In the genomic region with DNA sequence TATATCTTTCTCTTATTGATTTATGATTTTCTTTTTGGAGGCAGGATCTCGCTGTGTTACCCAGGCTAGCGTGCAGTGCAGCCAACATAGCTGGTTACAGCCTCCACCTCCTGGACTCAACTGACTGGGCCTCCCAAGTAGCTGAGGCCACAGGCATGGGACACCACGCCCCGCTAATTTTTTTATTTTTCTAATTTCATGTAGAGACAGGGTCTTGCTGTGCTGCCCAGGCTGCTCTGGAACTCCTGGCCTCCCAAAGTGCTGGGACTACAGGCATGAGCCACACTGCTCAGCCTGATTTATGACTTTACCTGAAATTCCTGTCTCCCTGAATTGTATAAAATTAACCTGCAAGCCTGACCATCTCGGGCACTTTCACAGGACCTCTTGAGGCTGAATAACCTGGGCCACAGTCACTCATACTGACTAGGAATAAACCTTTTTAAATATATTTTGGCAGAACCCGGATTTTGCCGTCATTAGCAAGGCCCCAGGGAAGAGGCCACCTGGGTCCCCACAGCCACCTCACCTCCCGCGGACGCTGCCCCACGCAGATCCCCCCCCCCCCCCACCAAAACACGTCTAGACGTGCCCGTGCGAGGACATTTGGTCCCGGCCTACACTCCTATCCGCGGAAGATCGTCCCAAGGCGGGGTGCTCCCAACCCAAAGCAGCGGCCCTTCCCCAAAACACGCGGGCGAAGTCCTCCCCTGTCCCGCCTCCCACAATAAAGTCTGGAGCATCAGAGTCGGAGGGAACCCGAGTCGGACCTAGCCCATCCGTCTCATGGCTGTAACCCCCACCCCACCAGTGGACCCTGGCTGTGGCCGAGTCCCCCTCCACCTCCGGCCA, we compare ENCODE assay signal across 8 cellular contexts. TPM values are rescaled to one million over a fixed set of nuclear protein-coding genes. Genes with fewer than 3 reads are reported as not detected.
A peak's percentile ranks its signal among the peaks of the same experiment; 100 is the strongest.
DNase-seq lines count a peak whose midpoint lies in the region; ATAC-seq and TF ChIP-seq lines count a peak whose summit lies in the region.

No MANE protein-coding gene starts in this region.

- in situ Hi-C loops in Panc1 (cut with HindIII; ENCODE audit: low pct_unique_long_range_greater_than_20kb, low sequenced_read_pairs): no loop called here

- H3K4me1 ChIP-seq in Panc1 (ENCODE audit: control insufficient read depth, insufficient read depth, low read length) (no peaks in the 10 kb centered on the region), muscle layer of duodenum (ENCODE audit: control insufficient read depth in 1 of 2, insufficient read depth in 2 of 2, low read length in 2 of 2) (peaks cover 0 to 6% of the 10 kb centered on the region in 2 donors)

- H3K4me3 ChIP-seq in Panc1 (ENCODE audit: low read depth in 2 of 2, low read length in 2 of 2): peak overlapping the region; percentile 77 to 85
- peak overlapping the region; percentile 80 to 98 for H3K4me3 ChIP-seq in muscle layer of duodenum (ENCODE audit: low read depth in 1 of 2, low read length in 2 of 2)

- H3K27ac ChIP-seq in Panc1 (ENCODE audit: low read length) (peak overlapping the region; percentile 75), muscle layer of duodenum (ENCODE audit: low read length) (peak overlapping the region; percentile 80)

- no peaks in the 10 kb centered on the region for H3K27me3 Mint-ChIP-seq in activated CD4-positive, alpha-beta T cell treated with anti-CD3 and anti-CD28 coated beads for 36 hours
- H3K27me3 Mint-ChIP-seq in endothelial cell (ENCODE audit: unreplicated experiment): no peaks in the 10 kb centered on the region

- no peak for ATAC-seq in activated CD4-positive, alpha-beta T cell treated with anti-CD3 and anti-CD28 coated beads for 36 hours
- ATAC-seq in Panc1 (peak; percentile 7), HG03565 (IDR thresholded peaks at IDR 0.05; ENCODE audit: unreplicated experiment) (no peak), GM21423 (IDR thresholded peaks at IDR 0.05; ENCODE audit: unreplicated experiment) (no peak)

- H3K27ac Mint-ChIP-seq in activated CD4-positive, alpha-beta T cell treated with anti-CD3 and anti-CD28 coated beads for 36 hours: peak overlapping the region; percentile 78
- H3K27ac Mint-ChIP-seq in endothelial cell (ENCODE audit: unreplicated experiment): peak overlapping the region; percentile 21

- BruUV-seq in Panc1 (replicated peaks; lab: Mats Ljungman, UMichigan): no TSS peak

- H3K4me3 Mint-ChIP-seq in activated CD4-positive, alpha-beta T cell treated with anti-CD3 and anti-CD28 coated beads for 36 hours: peak overlapping the region; percentile 83
- H3K4me3 Mint-ChIP-seq in endothelial cell (ENCODE audit: unreplicated experiment): peak overlapping the region; percentile 90

- H3K36me3 Mint-ChIP-seq in activated CD4-positive, alpha-beta T cell treated with anti-CD3 and anti-CD28 coated beads for 36 hours (ENCODE audit: low read depth): peaks cover 30% of the 10 kb centered on the region
- H3K36me3 Mint-ChIP-seq in endothelial cell (ENCODE audit: low read depth, unreplicated experiment): peaks cover 2% of the 10 kb centered on the region

- H3K36me3 ChIP-seq in Panc1 (ENCODE audit: control insufficient read depth, insufficient read depth, low read length): no peaks in the 10 kb centered on the region
- peaks cover 0 to 4% of the 10 kb centered on the region in 2 donors for H3K36me3 ChIP-seq in muscle layer of duodenum (ENCODE audit: control insufficient read depth in 1 of 2, insufficient read depth in 2 of 2, low read length in 2 of 2)

- DNase-seq in activated CD4-positive, alpha-beta T cell treated with anti-CD3 and anti-CD28 coated beads for 36 hours: no peak
- DNase-seq in activated CD4-positive, alpha-beta T cell treated with anti-CD3 and anti-CD28 coated beads for 4 hours: no peak
- no peak for DNase-seq in Panc1 (ENCODE audit: low read depth, low spot score)
- DNase-seq in endothelial cell (ENCODE audit: low spot score): no peak
- no peak for DNase-seq in midbrain (lab: John Stamatoyannopoulos, UW)

- H3K9me3 ChIP-seq in Panc1 (ENCODE audit: control insufficient read depth, insufficient read depth, low read depth, low read length) (peaks cover 4% of the 10 kb centered on the region; the same call in 1 of the 2 replicates), muscle layer of duodenum (ENCODE audit: control insufficient read depth in 1 of 2, low read length in 2 of 2) (peaks cover 0 to 4% of the 10 kb centered on the region in 2 donors)

- peaks cover 41% of the 10 kb centered on the region for H3K4me1 Mint-ChIP-seq in activated CD4-positive, alpha-beta T cell treated with anti-CD3 and anti-CD28 coated beads for 36 hours
- peaks cover 6% of the 10 kb centered on the region for H3K4me1 Mint-ChIP-seq in endothelial cell (ENCODE audit: unreplicated experiment)

- H3K27me3 ChIP-seq in Panc1 (ENCODE audit: control insufficient read depth, insufficient read depth, low read length) (no peaks in the 10 kb centered on the region), muscle layer of duodenum (ENCODE audit: low read depth, low read length) (no peaks in the 10 kb centered on the region)

- peaks cover 5% of the 10 kb centered on the region for H3K9me3 Mint-ChIP-seq in activated CD4-positive, alpha-beta T cell treated with anti-CD3 and anti-CD28 coated beads for 36 hours (ENCODE audit: low read depth)
- no peaks in the 10 kb centered on the region for H3K9me3 Mint-ChIP-seq in endothelial cell (ENCODE audit: unreplicated experiment)

- TF ChIP-seq CTCF in Panc1 (IDR thresholded peaks at IDR 0.05) (no peak), endothelial cell (IDR thresholded peaks at IDR 0.05; ENCODE audit: unreplicated experiment) (no peak)

- intact Hi-C loops in activated CD4-positive, alpha-beta T cell treated with anti-CD3 and anti-CD28 coated beads for 36 hours (cut with DNase I, micrococcal nuclease): loop anchor here (1.0 to 5.0 kb wide), 11 partner anchors 56 to 703 kb away; a partner anchor contains a TSS
- intact Hi-C loops in Panc1 (cut with micrococcal nuclease; ENCODE audit: unreplicated experiment): no loop called here

- CTCF ChIA-PET in activated CD4-positive, alpha-beta T cell treated with anti-CD3 and anti-CD28 coated beads for 36 hours (lab: Charles Lee): no interaction called here
- CTCF ChIA-PET in Panc1 (lab: Charles Lee): interaction anchor here (0.6 kb wide), 1 partner anchor 150 kb away, joined by 3 read pairs; no protein-coding TSS in a partner anchor

- POLR2A ChIA-PET in activated CD4-positive, alpha-beta T cell treated with anti-CD3 and anti-CD28 coated beads for 36 hours (lab: Charles Lee): no interaction called here
- POLR2A ChIA-PET in Panc1 (lab: Charles Lee): no interaction called here

RNA-seq across cellular contexts. Expression of a gene that starts 0.9 kb away (rescaled TPM):
- total RNA-seq in activated CD4-positive, alpha-beta T cell treated with anti-CD3 and anti-CD28 coated beads for 36 hours: 10 to 100 TPM; 12.6 TPM
- total RNA-seq in Panc1 (2021; ENCODE audit: unreplicated experiment) (9.1 TPM), endothelial cell (ENCODE audit: unreplicated experiment) (16.7 TPM)
- polyA plus RNA-seq in Panc1 (2012; ENCODE audit: insufficient read length): 6.6 TPM
